In the genomic region with DNA sequence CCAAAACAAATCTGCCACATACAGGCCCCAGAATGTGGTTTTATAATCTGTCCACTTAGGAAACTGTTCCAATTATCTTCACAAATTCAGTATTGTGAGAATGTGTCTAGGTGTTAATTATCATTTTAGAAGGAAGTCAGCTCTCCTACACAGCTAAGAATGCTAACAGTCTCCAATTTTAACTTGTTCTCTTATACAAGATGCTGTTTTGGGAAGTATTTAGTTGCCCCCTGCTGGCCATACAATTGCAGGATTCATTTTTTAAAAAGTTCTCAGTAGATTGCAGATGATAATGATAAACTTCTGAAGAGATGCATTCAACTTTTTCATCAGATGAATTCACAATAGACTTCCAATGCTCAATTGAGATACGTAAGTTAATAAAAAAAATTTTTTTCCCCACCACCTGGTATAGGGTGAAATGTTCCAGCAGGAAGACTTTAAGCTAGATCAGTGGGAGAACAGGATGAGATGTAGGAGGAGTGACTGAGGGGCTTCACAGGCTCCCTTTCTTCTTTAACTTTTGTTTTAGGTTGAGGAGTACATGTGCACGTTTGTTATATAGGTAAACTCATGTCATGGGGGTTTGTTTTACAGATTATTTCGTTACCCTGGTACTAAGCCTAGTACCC, we compare ENCODE assay signal across 8 cellular contexts. TPM values are rescaled to one million over a fixed set of nuclear protein-coding genes. Genes with fewer than 3 reads are reported as not detected.
A peak's percentile ranks its signal among the peaks of the same experiment; 100 is the strongest.
DNase-seq lines count a peak whose midpoint lies in the region; ATAC-seq and TF ChIP-seq lines count a peak whose summit lies in the region.

No MANE protein-coding gene starts in this region.

- peaks cover 0 to 2% (median 0%) of the 10 kb centered on the region in 5 experiments for H3K9me3 Mint-ChIP-seq in brain

- no peaks in the 10 kb centered on the region for H3K4me1 Mint-ChIP-seq in brain

- ATAC-seq in HG02973 (IDR thresholded peaks at IDR 0.05; ENCODE audit: unreplicated experiment) (peak; percentile 70), HG02970 (IDR thresholded peaks at IDR 0.05; ENCODE audit: low FRiP score, unreplicated experiment) (no peak)

- peak; percentile 47 for DNase-seq in A172 (ENCODE audit: low spot score)
- peak; percentile 66 for DNase-seq in ELR (ENCODE audit: low read depth)
- peak; percentile 84 for DNase-seq in OCI-M1 (lab: John Stamatoyannopoulos, UW)
- peak; percentile 51 for DNase-seq in left kidney (ENCODE audit: low read depth, low spot score)
- peak; percentile 83 for DNase-seq in superior temporal gyrus (ENCODE audit: extremely low spot score)

- peak; percentile 59 to 64 for TF ChIP-seq CTCF in brain (conservative IDR thresholded peaks at IDR 0.05)

- peak overlapping the region in 2 of 5 experiments; percentile 5 to 6 for H3K27ac Mint-ChIP-seq in brain

- H3K27me3 Mint-ChIP-seq in brain: no peaks in the 10 kb centered on the region

- H3K4me3 Mint-ChIP-seq in brain: no peak overlapping the region

- H3K36me3 Mint-ChIP-seq in brain: no peaks in the 10 kb centered on the region

RNA-seq across cellular contexts. Expression of a gene that starts 27.3 kb away (rescaled TPM):
- total RNA-seq in A172 (2014; rRNA removed; shearing (Covaris generic)): 45.8 and 58.1 TPM in 2 replicates
- 5.6 TPM for polyA plus RNA-seq in brain (ENCODE audit: insufficient read depth, low read depth, low replicate concordance)
